9 cellular contexts compared by ENCODE assay signal in the genomic region with DNA sequence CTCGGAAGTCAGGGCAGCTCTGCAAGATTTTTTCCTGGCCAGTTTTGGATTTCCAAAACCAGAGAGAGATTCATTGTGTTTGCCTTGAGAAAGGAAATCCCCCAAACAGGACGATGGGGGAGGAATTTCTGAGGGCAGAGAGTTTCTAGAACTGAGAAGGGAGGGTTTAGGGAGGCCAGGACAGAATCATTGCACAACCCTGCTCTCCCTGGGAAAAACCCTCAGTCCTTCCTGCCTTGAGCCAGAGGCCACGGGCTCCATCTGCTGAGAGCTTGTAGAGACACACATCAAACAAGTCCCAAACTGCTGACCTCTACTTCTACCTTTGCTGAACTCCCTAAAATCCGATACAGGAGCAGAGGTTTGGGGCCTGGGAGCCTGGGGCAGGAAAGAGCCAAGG.
DNase-seq lines count a peak whose midpoint lies in the region; ATAC-seq and TF ChIP-seq lines count a peak whose summit lies in the region.
"Had no signal": no experiment of that assay in that cellular context is flagged by ENCODE, and none has a peak within 500 bp of the region (broad histone marks: within the 10 kb centered on the region; RNA-seq: fewer than 3 reads in every experiment).

No MANE protein-coding gene starts in this region.

- H3K4me3 ChIP-seq in left lung = no peak overlapping the region

- no peaks in the 10 kb centered on the region for H3K9me3 ChIP-seq in left lung

- peak; percentile 21 to 42 for TF ChIP-seq CTCF in left lung (IDR thresholded peaks at IDR 0.05)

- in situ Hi-C loops in KBM-7 (cut with MboI; ENCODE audit: low pct_unique_long_range_greater_than_20kb, low sequenced_read_pairs) = no loop called here

- H3K27ac ChIP-seq in left lung = peak overlapping the region in 1 of 2 donors; percentile 16
- H3K27ac ChIP-seq: 22Rv1 had no signal

- H3K36me3 ChIP-seq in left lung = no peaks in the 10 kb centered on the region

- ATAC-seq in left lung = peak; percentile 99
- no peak for ATAC-seq in GM21528 (IDR thresholded peaks at IDR 0.05; ENCODE audit: low FRiP score, unreplicated experiment)
- ATAC-seq in HG02973 (IDR thresholded peaks at IDR 0.05; ENCODE audit: unreplicated experiment) = no peak

- intact Hi-C loops in left lung (cut with DNase I) = no loop called here

- H3K4me1 ChIP-seq in left lung = peaks cover 11 to 14% of the 10 kb centered on the region in 2 donors

- DNase-seq in DMS 273 (lab: John Stamatoyannopoulos, UW; ENCODE audit: unreplicated experiment) (peak; percentile 51), DMS 273 treated with DMSO at 0.1 percent for 48 hours (lab: John Stamatoyannopoulos, UW) (no peak), KBM-7 (peak; percentile 23), cerebellar cortex (ENCODE audit: low spot score) (peak; percentile 71), left lung (peak; percentile 76 to 82), ureter (ENCODE audit: low spot score) (peak; percentile 85)

- no peaks in the 10 kb centered on the region for H3K27me3 ChIP-seq in left lung
